In genomic region chr20:1212607-1213396, GRCh38 we compare ENCODE assay signal across 1 cellular context.
A peak's percentile ranks its signal among the peaks of the same experiment; 100 is the strongest.
TF ChIP-seq lines count a peak whose summit lies in the region.

No MANE protein-coding gene starts in this region.

TF ChIP-seq in HepG2, 621 proteins besides CTCF, POLR2A, EP300 and RAD21 (continued from another document and continues in another):
- TF ChIP-seq E2F2 (CRISPR knock-in tag; IDR thresholded peaks at IDR 0.05; ENCODE audit: borderline replicate concordance), result 0 out of 2 replicates have a peak, but pooled peaks have one; percentile 38
- no peak for TF ChIP-seq SP2 (CRISPR knock-in tag; IDR thresholded peaks at IDR 0.05)
- no peak for TF ChIP-seq STAT6 (CRISPR knock-in tag; IDR thresholded peaks at IDR 0.05; ENCODE audit: borderline replicate concordance)
- no peak; the same call in 1 of the 2 replicates for TF ChIP-seq RXRA (CRISPR knock-in tag; IDR thresholded peaks at IDR 0.05)
- no peak for TF ChIP-seq MXD3 (CRISPR knock-in tag; IDR thresholded peaks at IDR 0.05)
- no peak for TF ChIP-seq GRHL1 (CRISPR knock-in tag; conservative IDR thresholded peaks at IDR 0.05)
- no peak for TF ChIP-seq ZNF572 (CRISPR knock-in tag; IDR thresholded peaks at IDR 0.05)
- no peak for TF ChIP-seq ZNF629 (CRISPR knock-in tag; conservative IDR thresholded peaks at IDR 0.05)
- peak; percentile 35; the same call in 1 of the 2 replicates for TF ChIP-seq IKZF5 (CRISPR knock-in tag; IDR thresholded peaks at IDR 0.05)
- TF ChIP-seq KLF16 (CRISPR knock-in tag; IDR thresholded peaks at IDR 0.05), result no peak
- TF ChIP-seq AHDC1 (CRISPR knock-in tag; IDR thresholded peaks at IDR 0.05; ENCODE audit: borderline replicate concordance), result no peak
- TF ChIP-seq TRAFD1 (CRISPR knock-in tag; IDR thresholded peaks at IDR 0.05; ENCODE audit: borderline replicate concordance), result no peak
- no peak for TF ChIP-seq MLXIP (CRISPR knock-in tag; IDR thresholded peaks at IDR 0.05; ENCODE audit: borderline replicate concordance)
- TF ChIP-seq ZBTB37 (CRISPR knock-in tag; IDR thresholded peaks at IDR 0.05), result no peak
- no peak for TF ChIP-seq DBP (CRISPR knock-in tag; IDR thresholded peaks at IDR 0.05; ENCODE audit: not compliant biosample characterization)
- no peak for TF ChIP-seq IKZF4 (CRISPR knock-in tag; IDR thresholded peaks at IDR 0.05; ENCODE audit: borderline replicate concordance, low read depth, not compliant biosample characterization)
- TF ChIP-seq RNF2 (conservative IDR thresholded peaks at IDR 0.05; ENCODE audit: low read depth), result no peak; the same call in 1 of the 2 replicates
- no peak for TF ChIP-seq KLF12 (CRISPR knock-in tag; IDR thresholded peaks at IDR 0.05; ENCODE audit: borderline replicate concordance)
- TF ChIP-seq ZNF839 (CRISPR knock-in tag; IDR thresholded peaks at IDR 0.05; ENCODE audit: borderline replicate concordance), result no peak
- TF ChIP-seq GLMP (CRISPR knock-in tag; IDR thresholded peaks at IDR 0.05; ENCODE audit: borderline replicate concordance), result no peak
- no peak for TF ChIP-seq HOXA7 (CRISPR knock-in tag; IDR thresholded peaks at IDR 0.05)
- no peak for TF ChIP-seq PRDM10 (CRISPR knock-in tag; IDR thresholded peaks at IDR 0.05; ENCODE audit: low read depth)
- no peak for TF ChIP-seq ATF1 (CRISPR knock-in tag; IDR thresholded peaks at IDR 0.05)
- no peak for TF ChIP-seq TBX2 (CRISPR knock-in tag; IDR thresholded peaks at IDR 0.05; ENCODE audit: borderline replicate concordance)
- TF ChIP-seq CCDC6 (CRISPR knock-in tag; IDR thresholded peaks at IDR 0.05), result no peak
